ENCODE assay signal across 8 cellular contexts in genomic region chr11:112797653-112798293, GRCh38.
DNase-seq lines count a peak whose midpoint lies in the region; ATAC-seq and TF ChIP-seq lines count a peak whose summit lies in the region.

No MANE protein-coding gene starts in this region.

- no peak for ATAC-seq in activated CD4-positive, CD25-positive, alpha-beta regulatory T cell treated with anti-CD3 and anti-CD28 coated beads, Interleukin-2, amount 50 U/mL, for 24 hours
- no peak for ATAC-seq in GM18505 (IDR thresholded peaks at IDR 0.05; ENCODE audit: unreplicated experiment)

- H3K4me1 Mint-ChIP-seq in activated naive CD8-positive, alpha-beta T cell treated with anti-CD3 and anti-CD28 coated beads for 36 hours, result no peaks in the 10 kb centered on the region
- peaks cover 44% of the 10 kb centered on the region for H3K4me1 Mint-ChIP-seq in type B pancreatic cell (ENCODE audit: unreplicated experiment)

- no peak overlapping the region for H3K4me3 ChIP-seq in AG09309 (ENCODE audit: control insufficient read depth, low read depth, low read length)
- H3K4me3 ChIP-seq in LNCaP clone FGC (ENCODE audit: low read depth, low read length), result no peak overlapping the region

- peaks cover 5% of the 10 kb centered on the region for H3K27me3 Mint-ChIP-seq in activated naive CD8-positive, alpha-beta T cell treated with anti-CD3 and anti-CD28 coated beads for 36 hours
- no peaks in the 10 kb centered on the region for H3K27me3 Mint-ChIP-seq in type B pancreatic cell

- DNase-seq in AG09309 (ENCODE audit: low read depth) (no peak), LNCaP clone FGC (ENCODE audit: low read depth) (no peak), kidney glomerular epithelial cell (lab: John Stamatoyannopoulos, UW) (peak; percentile 21), type B pancreatic cell (ENCODE audit: extremely low spot score, unreplicated experiment) (no peak)
- peak; percentile 8 for DNase-seq in activated naive CD8-positive, alpha-beta T cell treated with anti-CD3 and anti-CD28 coated beads for 36 hours

- TF ChIP-seq CTCF in AG09309 (IDR thresholded peaks at IDR 0.05; ENCODE audit: control insufficient read depth, insufficient read depth, low read depth, low read length, missing control alignments) (peak; percentile 22), GM12873 (IDR thresholded peaks at IDR 0.05; ENCODE audit: insufficient read depth, low read depth, low read length, missing control alignments) (peak; percentile 82), LNCaP clone FGC (IDR thresholded peaks at IDR 0.05; ENCODE audit: control insufficient read depth, extremely low read depth, insufficient read depth) (peak; percentile 88), type B pancreatic cell (conservative IDR thresholded peaks at IDR 0.05) (peak; percentile 71)

- H3K36me3 Mint-ChIP-seq in activated naive CD8-positive, alpha-beta T cell treated with anti-CD3 and anti-CD28 coated beads for 36 hours, result no peaks in the 10 kb centered on the region
- H3K36me3 Mint-ChIP-seq in type B pancreatic cell, result no peaks in the 10 kb centered on the region

- no peak overlapping the region for H3K27ac Mint-ChIP-seq in activated naive CD8-positive, alpha-beta T cell treated with anti-CD3 and anti-CD28 coated beads for 36 hours
- H3K27ac Mint-ChIP-seq in type B pancreatic cell, result peak overlapping the region; percentile 39

- no peaks in the 10 kb centered on the region for H3K9me3 Mint-ChIP-seq in activated naive CD8-positive, alpha-beta T cell treated with anti-CD3 and anti-CD28 coated beads for 36 hours
- peaks cover 6% of the 10 kb centered on the region for H3K9me3 Mint-ChIP-seq in type B pancreatic cell

- no peak for TF ChIP-seq POLR2A in GM18505 (IDR thresholded peaks at IDR 0.05; ENCODE audit: borderline replicate concordance, extremely low read depth, insufficient read depth, insufficient read length)

- no peak overlapping the region for H3K4me3 Mint-ChIP-seq in activated naive CD8-positive, alpha-beta T cell treated with anti-CD3 and anti-CD28 coated beads for 36 hours
- H3K4me3 Mint-ChIP-seq in type B pancreatic cell, result peak overlapping the region; percentile 3

Comparison
In these comparisons a context has a peak if more than half of its experiments do, and no peak if none do; other contexts are left out.
1. DNase-seq: peak in activated naive CD8-positive, alpha-beta T cell treated with anti-CD3 and anti-CD28 coated beads for 36 hours (single experiment) and kidney glomerular epithelial cell (single experiment); none in AG09309 (single experiment), LNCaP clone FGC (single experiment) and type B pancreatic cell (single experiment).
2. CTCF ChIP-seq: peak in every context shown above with its lines; median percentile 88 in LNCaP clone FGC; 82 in GM12873; 71 in type B pancreatic cell; 22 in AG09309.